8 cellular contexts compared by ENCODE assay signal in genomic region chr4:26860922-26861433, GRCh38. TPM values are rescaled to one million over a fixed set of nuclear protein-coding genes. Genes with fewer than 3 reads are reported as not detected.
DNase-seq lines count a peak whose midpoint lies in the region; ATAC-seq, FAIRE-seq and TF ChIP-seq lines count a peak whose summit lies in the region.

No MANE protein-coding gene starts in this region.

- no peaks in the 10 kb centered on the region for H3K27me3 Mint-ChIP-seq in activated B cell treated with CpG ODN at 0.5 μM for 24 hours

- H3K36me3 Mint-ChIP-seq in activated B cell treated with CpG ODN at 0.5 μM for 24 hours (ENCODE audit: low read depth) = peaks cover 13% of the 10 kb centered on the region

- peak; percentile 82 for DNase-seq in GM06990 (ENCODE audit: extremely low read depth, insufficient read length)
- peak; percentile 64 for DNase-seq in KBM-7
- DNase-seq in activated B cell treated with CpG ODN at 0.5 μM for 24 hours = peak; percentile 67
- no peak for DNase-seq in bronchial epithelial cell (ENCODE audit: low read depth)
- DNase-seq in kidney tubule cell (ENCODE audit: low spot score) = peak; percentile 60
- DNase-seq in stimulated activated CD4-positive, alpha-beta T cell treated with anti-CD3 and anti-CD28 coated beads, Interleukin-4, amount 100 ng/mL, for 4 hours = peak; percentile 38 to 51
- no peak for DNase-seq in OCI-M1 (lab: John Stamatoyannopoulos, UW)

- POLR2A ChIA-PET in activated B cell treated with CpG ODN at 0.5 μM for 24 hours (lab: Charles Lee) = interaction anchor here (0.7 to 4.0 kb wide), 35 partner anchors 12 to 1701 kb away, joined by 3 to 158 read pairs (median 5); partner anchors contain the start of genes SEPSECS, SMIM20 and TBC1D19

- H3K27me3 ChIP-seq in GM06990 (replicated peaks; ENCODE audit: control insufficient read depth, insufficient read depth, low read length) (no peaks in the 10 kb centered on the region), bronchial epithelial cell (ENCODE audit: control insufficient read depth, insufficient read depth, low read length) (no peaks in the 10 kb centered on the region)

- H3K36me3 ChIP-seq in GM06990 (ENCODE audit: control insufficient read depth, insufficient read depth, low read length) (no peaks in the 10 kb centered on the region), bronchial epithelial cell (ENCODE audit: control insufficient read depth, insufficient read depth, low read length) (no peaks in the 10 kb centered on the region)

- peak overlapping the region; percentile 100 for H3K4me3 Mint-ChIP-seq in activated B cell treated with CpG ODN at 0.5 μM for 24 hours

- peaks cover 69% of the 10 kb centered on the region for H3K4me1 Mint-ChIP-seq in activated B cell treated with CpG ODN at 0.5 μM for 24 hours

- H3K4me3 ChIP-seq in GM06990 (replicated peaks; ENCODE audit: low read depth, low read length) (peak overlapping the region; percentile 68), bronchial epithelial cell (ENCODE audit: low read depth, low read length) (peak overlapping the region; percentile 60)

- ATAC-seq in GM21737 (IDR thresholded peaks at IDR 0.05; ENCODE audit: unreplicated experiment) (peak; percentile 28), activated B cell treated with CpG ODN at 0.5 μM for 24 hours (ENCODE audit: low read depth) (peak; percentile 3)

- CTCF ChIA-PET in activated B cell treated with CpG ODN at 0.5 μM for 24 hours (lab: Charles Lee) = interaction anchor here (0.8 to 2.4 kb wide), 9 partner anchors 23 to 149 kb away, joined by 3 to 13 read pairs (median 4); no protein-coding TSS in a partner anchor

- no peak for TF ChIP-seq CTCF in GM06990 (IDR thresholded peaks at IDR 0.05; ENCODE audit: insufficient read depth, low read length, poor library complexity, severe bottlenecking)
- no peak for TF ChIP-seq CTCF in activated B cell treated with CpG ODN at 0.5 μM for 24 hours (IDR thresholded peaks at IDR 0.05)
- TF ChIP-seq CTCF in bronchial epithelial cell (IDR thresholded peaks at IDR 0.05; ENCODE audit: insufficient read depth, low read length, severe bottlenecking) = no peak

- FAIRE-seq in bronchial epithelial cell (lab: Jason Lieb, UNC) = no peak

- intact Hi-C loops in activated B cell treated with CpG ODN at 0.5 μM for 24 hours (cut with micrococcal nuclease) = loop anchor here (1.0 to 10.0 kb wide), 15 partner anchors 10 to 1626 kb away; partner anchors contain the start of genes PI4K2B, SMIM20 and TBC1D19

- in situ Hi-C loops in KBM-7 (cut with MboI; ENCODE audit: low pct_unique_long_range_greater_than_20kb, low sequenced_read_pairs) = no loop called here

- H3K9me3 Mint-ChIP-seq in activated B cell treated with CpG ODN at 0.5 μM for 24 hours = no peaks in the 10 kb centered on the region

- peak overlapping the region; percentile 96 for H3K27ac Mint-ChIP-seq in activated B cell treated with CpG ODN at 0.5 μM for 24 hours

RNA-seq across cellular contexts. Expression of gene STIM2, which starts 0.3 kb away (rescaled TPM):
- total RNA-seq in activated B cell treated with CpG ODN at 0.5 μM for 24 hours = 48.7 and 59.8 TPM in 2 replicates
- 7.6 and 15.6 TPM in 2 replicates for total RNA-seq in bronchial epithelial cell

Comparison
In these comparisons a context has a peak if more than half of its experiments do, and no peak if none do; other contexts are left out.
1. DNase-seq: peak in GM06990 (single experiment), KBM-7 (single experiment), activated B cell treated with CpG ODN at 0.5 μM for 24 hours (single experiment), kidney tubule cell (single experiment) and stimulated activated CD4-positive, alpha-beta T cell treated with anti-CD3 and anti-CD28 coated beads, Interleukin-4, amount 100 ng/mL, for 4 hours (2 of 2); none in bronchial epithelial cell (single experiment) and OCI-M1 (single experiment).